21 cellular contexts compared by ENCODE assay signal in the genomic region with DNA sequence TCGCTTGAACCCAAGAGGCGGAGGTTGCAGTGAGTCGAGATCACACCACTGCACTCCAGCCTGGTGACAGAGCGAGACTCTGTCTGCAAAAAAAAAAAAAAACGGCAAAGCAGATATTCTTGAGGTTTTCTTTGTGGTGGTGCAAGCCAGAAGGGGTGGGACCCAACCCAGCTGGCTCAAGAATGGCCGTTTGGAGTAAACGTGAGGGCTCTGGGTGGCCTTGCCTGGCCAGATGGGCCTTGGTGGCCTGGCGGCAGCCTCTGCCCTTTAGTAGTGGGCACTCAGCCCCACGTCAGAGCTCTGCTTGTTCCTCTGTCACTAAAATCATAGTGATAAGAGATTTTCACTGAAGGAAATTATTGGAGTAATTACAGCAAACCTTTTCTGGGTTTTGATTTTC.
"Had no signal": no experiment of that assay in that cellular context is flagged by ENCODE, and none has a peak within 500 bp of the region (broad histone marks: within the 10 kb centered on the region; RNA-seq: fewer than 3 reads in every experiment).

No MANE protein-coding gene starts in this region.

- ATAC-seq: activated T-cell treated with anti-CD3 and anti-CD28 coated beads, Interleukin-2, amount 50 U/mL, for 72 hours; foreskin keratinocyte; lower lobe of right lung; mucosa of descending colon; T-cell had no signal

- H3K36me3 ChIP-seq: prostate gland had no signal

- DNase-seq: activated CD4-positive, alpha-beta T cell treated with anti-CD3 and anti-CD28 coated beads for 1 hour; activated CD8-positive, alpha-beta memory T cell treated with anti-CD3 and anti-CD28 coated beads, Interleukin-2, amount 50 U/mL, for 48 hours; activated effector memory CD4-positive, alpha-beta T cell treated with Interleukin-2 at 50 U/mL for 16 hours; activated naive CD4-positive, alpha-beta T cell treated with anti-CD3 and anti-CD28 coated beads for 36 hours; activated naive CD8-positive, alpha-beta T cell treated with anti-CD3 and anti-CD28 coated beads, Interleukin-2, amount 10 ng/mL, durations not matched to agents 7 days and 5 days; activated T-cell treated with anti-CD3 and anti-CD28 coated beads, Interleukin-2, amount 50 U/mL, for 72 hours; amygdala; effector CD8-positive, alpha-beta T cell; foreskin keratinocyte; kidney; lower lobe of right lung; mesendoderm; mucosa of descending colon; naive B cell; occipital lobe; stimulated activated CD4-positive, alpha-beta T cell treated with anti-CD3 and anti-CD28 coated beads, Interleukin-1b, Interleukin-23, amount 100 ng/mL, for 48 hours; substantia nigra; T-cell; tibial artery had no signal

- H3K27me3 ChIP-seq: foreskin keratinocyte, tibial artery had no signal

- H3K4me3 ChIP-seq: lower lobe of right lung, mucosa of descending colon, prostate gland, skin epidermis, tibial artery had no signal

- H3K27ac ChIP-seq: foreskin keratinocyte, lower lobe of right lung, prostate gland, skin epidermis, tibial artery had no signal

- H3K9me3 ChIP-seq: lower lobe of right lung, mucosa of descending colon, prostate gland, tibial artery had no signal

- H3K4me1 ChIP-seq: foreskin keratinocyte, lower lobe of right lung, prostate gland, tibial artery had no signal
